8 cellular contexts compared by ENCODE assay signal in genomic region chr10:5584895-5585516, GRCh38.
DNase-seq lines count a peak whose midpoint lies in the region; ATAC-seq and TF ChIP-seq lines count a peak whose summit lies in the region.

No MANE protein-coding gene starts in this region.

- no peaks in the 10 kb centered on the region for H3K9me3 Mint-ChIP-seq in activated T-helper 17 cell treated with anti-CD3 and anti-CD28 coated beads, Interleukin-2, amount 50 U/mL, for 72 hours
- H3K9me3 Mint-ChIP-seq in nephron = peaks cover 9% of the 10 kb centered on the region

- no peak overlapping the region for H3K4me3 Mint-ChIP-seq in activated T-helper 17 cell treated with anti-CD3 and anti-CD28 coated beads, Interleukin-2, amount 50 U/mL, for 72 hours
- no peak overlapping the region for H3K4me3 Mint-ChIP-seq in nephron

- peak; percentile 37 for ATAC-seq in GM18511 (IDR thresholded peaks at IDR 0.05; ENCODE audit: unreplicated experiment)
- ATAC-seq in HG02759 (IDR thresholded peaks at IDR 0.05; ENCODE audit: unreplicated experiment) = peak; percentile 31
- ATAC-seq in activated T-helper 17 cell treated with anti-CD3 and anti-CD28 coated beads, Interleukin-2, amount 50 U/mL, for 72 hours (replicated peaks) = peak; percentile 95
- ATAC-seq in GM21576 (IDR thresholded peaks at IDR 0.05; ENCODE audit: unreplicated experiment) = no peak

- no peak for DNase-seq in H7
- DNase-seq in GM19238 (ENCODE audit: insufficient read length, low spot score) = no peak
- no peak for DNase-seq in lower leg skin (ENCODE audit: low spot score in 2 of 2)

- H3K27ac Mint-ChIP-seq in activated T-helper 17 cell treated with anti-CD3 and anti-CD28 coated beads, Interleukin-2, amount 50 U/mL, for 72 hours = no peak overlapping the region
- peak overlapping the region in 2 of 3 experiments; percentile 84 to 87 for H3K27ac Mint-ChIP-seq in nephron

- WGBS in lower leg skin, 2 donors = 49 to 57% methylated on average over 9 to 10 of the region's 10 CpGs

- H3K27me3 ChIP-seq in H7 (ENCODE audit: control insufficient read depth, insufficient read depth, low read length) = no peaks in the 10 kb centered on the region

- H3K36me3 ChIP-seq in H7 (replicated peaks; ENCODE audit: control insufficient read depth, insufficient read depth, low read length) = no peaks in the 10 kb centered on the region

- no peak for TF ChIP-seq POLR2A in lower leg skin (IDR thresholded peaks at IDR 0.05)

- no peak overlapping the region for H3K4me3 ChIP-seq in H7 (ENCODE audit: insufficient read depth, low read depth, low read length)
- no peak overlapping the region for H3K4me3 ChIP-seq in lower leg skin (ENCODE audit: low read depth, poor library complexity, severe bottlenecking)

- peaks cover 6% of the 10 kb centered on the region for H3K4me1 Mint-ChIP-seq in activated T-helper 17 cell treated with anti-CD3 and anti-CD28 coated beads, Interleukin-2, amount 50 U/mL, for 72 hours
- H3K4me1 Mint-ChIP-seq in nephron = peaks cover 55% of the 10 kb centered on the region

- no peaks in the 10 kb centered on the region for H3K36me3 Mint-ChIP-seq in activated T-helper 17 cell treated with anti-CD3 and anti-CD28 coated beads, Interleukin-2, amount 50 U/mL, for 72 hours (ENCODE audit: low read depth)
- no peaks in the 10 kb centered on the region for H3K36me3 Mint-ChIP-seq in nephron (ENCODE audit: low read depth)

- H3K27me3 Mint-ChIP-seq in activated T-helper 17 cell treated with anti-CD3 and anti-CD28 coated beads, Interleukin-2, amount 50 U/mL, for 72 hours = peaks cover 8% of the 10 kb centered on the region
- H3K27me3 Mint-ChIP-seq in nephron (ENCODE audit: low read depth) = peaks cover 16% of the 10 kb centered on the region

- intact Hi-C loops in lower leg skin (cut with DNase I; ENCODE audit: low total_unique reads) = loop anchor here (2.0 kb wide), 1 partner anchor 36 kb away; no protein-coding TSS in a partner anchor

- TF ChIP-seq CTCF in nephron (IDR thresholded peaks at IDR 0.05; ENCODE audit: unreplicated experiment in 3 of 3) (no peak), lower leg skin (IDR thresholded peaks at IDR 0.05) (no peak)
